ENCODE assay signal across 1 cellular context in the genomic region with DNA sequence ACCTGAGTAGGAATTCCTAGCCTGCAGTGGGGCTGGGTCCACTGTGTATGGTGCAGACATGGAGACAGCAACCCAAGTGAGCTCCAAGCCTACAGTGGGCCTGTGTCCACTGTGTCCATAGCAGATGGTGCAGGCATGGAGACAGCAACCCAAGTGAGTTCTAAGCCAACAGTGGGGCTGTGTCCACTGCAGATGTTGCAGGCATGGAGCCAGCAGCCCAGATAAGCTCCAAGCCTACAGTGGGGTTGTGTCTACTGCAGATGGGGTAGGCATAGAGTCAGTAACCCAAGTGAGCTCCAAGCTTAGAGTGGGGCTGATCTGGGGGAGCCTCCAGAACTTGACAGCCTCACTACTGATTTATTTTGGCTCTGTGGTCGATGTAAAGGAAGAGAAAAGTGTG.
TF ChIP-seq lines count a peak whose summit lies in the region.

No MANE protein-coding gene starts in this region.

TF ChIP-seq in IMR-90, 13 proteins besides CTCF, POLR2A, EP300 and RAD21:
- no peak for TF ChIP-seq MAFK (IDR thresholded peaks at IDR 0.05; ENCODE audit: low read depth, low read length)
- no peak for TF ChIP-seq RCOR1 (IDR thresholded peaks at IDR 0.05; ENCODE audit: insufficient replicate concordance, low read length)
- no peak for TF ChIP-seq BHLHE40 (IDR thresholded peaks at IDR 0.05; ENCODE audit: low read depth, low read length)
- TF ChIP-seq MAZ (IDR thresholded peaks at IDR 0.05; ENCODE audit: borderline replicate concordance, low read depth, low read length) = no peak
